In genomic region chr1:151196292-151196800, GRCh38 we compare ENCODE assay signal across 7 cellular contexts. TPM values are rescaled to one million over a fixed set of nuclear protein-coding genes. Genes with fewer than 3 reads are reported as not detected.
DNase-seq lines count a peak whose midpoint lies in the region; TF ChIP-seq lines count a peak whose summit lies in the region.

No MANE protein-coding gene starts in this region.

- H3K36me3 ChIP-seq in kidney epithelial cell (ENCODE audit: control insufficient read depth, insufficient read depth, low read length) = no peaks in the 10 kb centered on the region

- H3K27ac ChIP-seq in coronary artery = peak overlapping the region in 1 of 2 donors; percentile 40

- peak; percentile 80 for DNase-seq in GM12865 (ENCODE audit: low read depth)
- DNase-seq in NCI-H2081 treated with DMSO at 0.1 percent for 48 hours (lab: John Stamatoyannopoulos, UW) = peak; percentile 56
- DNase-seq in T-helper 22 cell (ENCODE audit: low read depth) = peak; percentile 19
- DNase-seq in cardiac fibroblast (ENCODE audit: low read depth in 2 of 2) = peak; percentile 90 to 93
- DNase-seq in kidney epithelial cell (ENCODE audit: low read depth) = peak; percentile 55
- peak; percentile 67 for DNase-seq in stimulated activated CD4-positive, alpha-beta T cell treated with anti-CD3 and anti-CD28 coated beads, Interleukin-15, amount 100 ng/mL, for 24 hours
- DNase-seq in coronary artery (ENCODE audit: low spot score) = no peak

- H3K27me3 ChIP-seq in kidney epithelial cell (ENCODE audit: control insufficient read depth, insufficient read depth, low read length) = no peaks in the 10 kb centered on the region

- TF ChIP-seq CTCF in GM12865 (IDR thresholded peaks at IDR 0.05; ENCODE audit: insufficient read depth, low read depth, low read length, missing control alignments) (peak; percentile 43), cardiac fibroblast (IDR thresholded peaks at IDR 0.05; ENCODE audit: low read depth, low read length) (peak; percentile 54), kidney epithelial cell (IDR thresholded peaks at IDR 0.05; ENCODE audit: insufficient read depth, low read length, poor library complexity, severe bottlenecking) (peak; percentile 57), coronary artery (IDR thresholded peaks at IDR 0.05) (no peak)

- H3K4me3 ChIP-seq in GM12865 (ENCODE audit: low read depth, low read length) = no peak overlapping the region
- peak overlapping the region in 1 of 2 donors; percentile 21 for H3K4me3 ChIP-seq in cardiac fibroblast (replicated peaks in 1 of 2; ENCODE audit: low read depth in 2 of 2, low read length in 2 of 2)
- H3K4me3 ChIP-seq in kidney epithelial cell (ENCODE audit: low read depth, low read length) = peak overlapping the region; percentile 3
- H3K4me3 ChIP-seq in coronary artery = no peak overlapping the region

RNA-seq across cellular contexts. Expression of gene PIP5K1A, which starts 2.0 kb away (rescaled TPM):
- total RNA-seq in kidney epithelial cell = 59.7 and 63.6 TPM in 2 replicates

RNA-seq across cellular contexts. Expression of gene VPS72, which starts 6.3 kb away (rescaled TPM):
- 79.1 and 83.4 TPM in 2 replicates for total RNA-seq in kidney epithelial cell

RNA-seq across cellular contexts. Expression of gene TMOD4, which starts 20.6 kb away (rescaled TPM):
- total RNA-seq in kidney epithelial cell = not detected in 2 replicates

RNA-seq across cellular contexts. Expression of gene SCNM1, which starts 30.4 kb away (rescaled TPM):
- total RNA-seq in kidney epithelial cell = 52.6 and 60.1 TPM in 2 replicates

RNA-seq across cellular contexts. Expression of gene LYSMD1, which starts 30.6 kb away (rescaled TPM):
- 8.1 and 9.7 TPM in 2 replicates for total RNA-seq in kidney epithelial cell
